In genomic region chr2:231717281-231718180, GRCh38 we compare ENCODE assay signal across 8 cellular contexts. TPM values are rescaled to one million over a fixed set of nuclear protein-coding genes. Genes with fewer than 3 reads are reported as not detected.
A peak's percentile ranks its signal among the peaks of the same experiment; 100 is the strongest.
DNase-seq lines count a peak whose midpoint lies in the region; ATAC-seq, FAIRE-seq and TF ChIP-seq lines count a peak whose summit lies in the region.

No MANE protein-coding gene starts in this region.

- POLR2A ChIA-PET in H1 (lab: Charles Lee; ENCODE audit: partially characterized antibody) = interaction anchor here (0.5 to 22.8 kb wide), 8 partner anchors 11 to 254 kb away, joined by 3 to 1080 read pairs (median 6); partner anchors contain the start of gene PTMA

- TF ChIP-seq CTCF in H1 (IDR thresholded peaks at IDR 0.05; ENCODE audit: control extremely low read depth in 1 of 3, insufficient read depth in 1 of 3, low read depth in 1 of 3, low read length in 3 of 3) = no peak
- no peak for TF ChIP-seq CTCF in gastroesophageal sphincter (IDR thresholded peaks at IDR 0.05)

- H3K4ac ChIP-seq in H1 (replicated peaks; ENCODE audit: insufficient read length, low read depth, low read length) = no peak overlapping the region

- H3K27ac Mint-ChIP-seq in activated T-helper 2 cell treated with anti-CD3 and anti-CD28 coated beads, Interferon-gamma antibody, Interleukin-2, Interleukin-4, amounts not matched to agents 10 μg/mL and 5 μg/mL and 100 μg/mL, durations not matched to agents 14 hours and 24 hours and 36 hours = no peak overlapping the region

- no peaks in the 10 kb centered on the region for H3K79me1 ChIP-seq in H1 (ENCODE audit: low read depth, low read length)

- H4K20me1 ChIP-seq in H1 (replicated peaks in 1 of 2; ENCODE audit: control insufficient read depth in 1 of 2, insufficient read depth in 2 of 2, low read length in 2 of 2) = peaks cover 0 to 2% of the 10 kb centered on the region in 2 experiments

- peaks cover 22% of the 10 kb centered on the region for H3K4me1 Mint-ChIP-seq in activated T-helper 2 cell treated with anti-CD3 and anti-CD28 coated beads, Interferon-gamma antibody, Interleukin-2, Interleukin-4, amounts not matched to agents 10 μg/mL and 5 μg/mL and 100 μg/mL, durations not matched to agents 14 hours and 24 hours and 36 hours (ENCODE audit: low read depth)

- H3K23me2 ChIP-seq in H1 (ENCODE audit: low read depth, low read length) = no peaks in the 10 kb centered on the region

- H2BK15ac ChIP-seq in H1 (ENCODE audit: low read length) = no peak overlapping the region

- H4K5ac ChIP-seq in H1 (ENCODE audit: insufficient read length, low read depth, low read length) = no peak overlapping the region

- WGBS in H1 (ENCODE audit: extremely low coverage in 1 of 2, insufficient coverage in 1 of 2, insufficient read length in 1 of 2, insufficient replicate concordance in 2 of 2, low coverage in 1 of 2, low lambda C conversion rate in 2 of 2, missing lambda C conversion rate in 1 of 2), 2 experiments = 89% methylated on average over 11 of the region's 13 CpGs; no CpG with 5 or more reads in 1 of the 2 experiments
- 79 to 82% methylated on average over 4 to 7 of the region's 13 CpGs for WGBS in gastroesophageal sphincter (ENCODE audit: low coverage in 1 of 2), 2 donors

- FAIRE-seq in H1 (lab: Jason Lieb, UNC) = no peak

- DNase-seq in NCI-H82 treated with DMSO at 0.1 percent for 48 hours (lab: John Stamatoyannopoulos, UW; ENCODE audit: unreplicated experiment) = peak; percentile 27
- DNase-seq in H1 (ENCODE audit: low read depth in 1 of 2, low spot score in 2 of 2) = peak in 1 of 2 experiments; percentile 74
- peak; percentile 20 for DNase-seq in stimulated activated CD4-positive, alpha-beta T cell treated with anti-CD3 and anti-CD28 coated beads, Interleukin-4, amount 100 ng/mL, for 1 hour
- DNase-seq in activated T-helper 2 cell treated with anti-CD3 and anti-CD28 coated beads, Interferon-gamma antibody, Interleukin-2, Interleukin-4, amounts not matched to agents 10 μg/mL and 5 μg/mL and 100 μg/mL, durations not matched to agents 14 hours and 24 hours and 36 hours (ENCODE audit: low spot score) = no peak

- H2BK20ac ChIP-seq in H1 (ENCODE audit: low read length) = no peak overlapping the region; the same call in 1 of the 2 replicates

- H3K79me2 ChIP-seq in H1 (ENCODE audit: control insufficient read depth in 1 of 2, insufficient read depth in 2 of 2, low read length in 2 of 2) = peaks cover 0 to 5% of the 10 kb centered on the region in 2 experiments; a peak in 3 of 4 replicates

- no peak overlapping the region for H3K4me3 Mint-ChIP-seq in activated T-helper 2 cell treated with anti-CD3 and anti-CD28 coated beads, Interferon-gamma antibody, Interleukin-2, Interleukin-4, amounts not matched to agents 10 μg/mL and 5 μg/mL and 100 μg/mL, durations not matched to agents 14 hours and 24 hours and 36 hours (ENCODE audit: low read depth)

- intact Hi-C loops in activated T-helper 2 cell treated with anti-CD3 and anti-CD28 coated beads, Interferon-gamma antibody, Interleukin-2, Interleukin-4, amounts not matched to agents 10 μg/mL and 5 μg/mL and 100 μg/mL, durations not matched to agents 14 hours and 24 hours and 36 hours (cut with micrococcal nuclease) = no loop called here

- H3K4me1 ChIP-seq in ES-I3 (ENCODE audit: insufficient read depth, low read length) (peaks cover 10% of the 10 kb centered on the region; the same call in 1 of the 2 replicates), H1 (replicated peaks in 1 of 4; ENCODE audit: control insufficient read depth in 3 of 4, insufficient read depth in 4 of 4, low read length in 3 of 4) (peaks cover 0 to 16% (median 11%) of the 10 kb centered on the region in 4 experiments; a peak in 6 of 7 replicates), gastroesophageal sphincter (peaks cover 0 to 31% (median 19%) of the 10 kb centered on the region in 3 donors)

- peak overlapping the region in 2 of 4 experiments; percentile 11 to 40; a peak in 2 of 8 replicates for H3K4me3 ChIP-seq in H1 (ENCODE audit: extremely low read depth in 1 of 4, insufficient read depth in 2 of 4, low read depth in 3 of 4, low read length in 4 of 4)
- H3K4me3 ChIP-seq in gastroesophageal sphincter = no peak overlapping the region

- no peak overlapping the region for H3K56ac ChIP-seq in H1 (replicated peaks; ENCODE audit: insufficient read length, low read depth, low read length)

- peak; percentile 36 for ATAC-seq in GM21619 (IDR thresholded peaks at IDR 0.05; ENCODE audit: unreplicated experiment)
- ATAC-seq in gastroesophageal sphincter = no peak
- no peak for ATAC-seq in GM18502 (IDR thresholded peaks at IDR 0.05; ENCODE audit: poor library complexity, unreplicated experiment)

- no peaks in the 10 kb centered on the region for H3K27me3 ChIP-seq in H1 (replicated peaks in 1 of 4; ENCODE audit: control insufficient read depth in 3 of 4, extremely low read depth in 1 of 4, insufficient read depth in 3 of 4, low read length in 3 of 4)
- H3K27me3 ChIP-seq in gastroesophageal sphincter = no peaks in the 10 kb centered on the region

- peaks cover 23% of the 10 kb centered on the region for H3K36me3 Mint-ChIP-seq in activated T-helper 2 cell treated with anti-CD3 and anti-CD28 coated beads, Interferon-gamma antibody, Interleukin-2, Interleukin-4, amounts not matched to agents 10 μg/mL and 5 μg/mL and 100 μg/mL, durations not matched to agents 14 hours and 24 hours and 36 hours (ENCODE audit: low read depth)

- H3K4me2 ChIP-seq in H1 (ENCODE audit: insufficient read depth in 1 of 2, low read depth in 2 of 2, low read length in 2 of 2) = peak overlapping the region; percentile 54 to 56

- H2AK5ac ChIP-seq in H1 (ENCODE audit: low read depth, low read length) = no peak overlapping the region

- TF ChIP-seq RAD21 in H1 (IDR thresholded peaks at IDR 0.05 in 1 of 2, conservative IDR thresholded peaks at IDR 0.05 in 1 of 2; ENCODE audit: low read depth in 2 of 2, low read length in 2 of 2) = no peak

- H2BK120ac ChIP-seq in H1 (replicated peaks; ENCODE audit: low read depth, low read length) = no peak overlapping the region

- TF ChIP-seq POLR2A in H1 (IDR thresholded peaks at IDR 0.05; ENCODE audit: control extremely low read depth in 1 of 2, low read depth in 2 of 2, low read length in 2 of 2) (no peak), gastroesophageal sphincter (IDR thresholded peaks at IDR 0.05) (no peak)

- CTCF ChIA-PET in H1 (lab: Charles Lee; ENCODE audit: partially characterized antibody) = interaction anchor here (0.9 to 12.1 kb wide), 11 partner anchors 8 to 154 kb away, joined by 3 to 555 read pairs (median 3); partner anchors contain the start of gene COPS7B

- H3K9me3 ChIP-seq in ES-I3 (ENCODE audit: control insufficient read depth, insufficient read depth, low read length) (no peaks in the 10 kb centered on the region), H1 (ENCODE audit: insufficient read depth in 2 of 2, low read depth in 1 of 2, low read length in 1 of 2) (no peaks in the 10 kb centered on the region), gastroesophageal sphincter (no peaks in the 10 kb centered on the region)

- peak overlapping the region; percentile 79; the same call in 1 of the 2 replicates for H4K8ac ChIP-seq in H1 (ENCODE audit: extremely low read depth, insufficient read depth, low read length)

- H3K36me3 ChIP-seq in ES-I3 (ENCODE audit: insufficient read depth, low read length) (peaks cover under 1% of the 10 kb centered on the region; the same call in 1 of the 2 replicates), H1 (ENCODE audit: control insufficient read depth in 2 of 4, insufficient read depth in 4 of 4, low read length in 3 of 4) (peaks cover under 1 to 7% (median 3%) of the 10 kb centered on the region in 4 experiments; a peak in 7 of 8 replicates), gastroesophageal sphincter (peaks cover 0 to 15% of the 10 kb centered on the region in 2 donors)

- no peak overlapping the region for H3K14ac ChIP-seq in H1 (ENCODE audit: insufficient read length)

- no peak overlapping the region for H3K18ac ChIP-seq in H1 (ENCODE audit: extremely low read depth, low read length)

- no peaks in the 10 kb centered on the region for H3K9me3 Mint-ChIP-seq in activated T-helper 2 cell treated with anti-CD3 and anti-CD28 coated beads, Interferon-gamma antibody, Interleukin-2, Interleukin-4, amounts not matched to agents 10 μg/mL and 5 μg/mL and 100 μg/mL, durations not matched to agents 14 hours and 24 hours and 36 hours

- H3K9ac ChIP-seq in ES-I3 (ENCODE audit: low read depth, low read length) = peak overlapping the region; percentile 32; the same call in 1 of the 2 replicates
- peak overlapping the region in 2 of 4 experiments; percentile 35 to 45; a peak in 3 of 7 replicates for H3K9ac ChIP-seq in H1 (replicated peaks in 1 of 4; ENCODE audit: extremely low read depth in 1 of 4, low read depth in 3 of 4, low read length in 3 of 4)

- no peaks in the 10 kb centered on the region for H3K27me3 Mint-ChIP-seq in activated T-helper 2 cell treated with anti-CD3 and anti-CD28 coated beads, Interferon-gamma antibody, Interleukin-2, Interleukin-4, amounts not matched to agents 10 μg/mL and 5 μg/mL and 100 μg/mL, durations not matched to agents 14 hours and 24 hours and 36 hours (ENCODE audit: low read depth)

- TF ChIP-seq EP300 in H1 (IDR thresholded peaks at IDR 0.05; ENCODE audit: borderline replicate concordance in 1 of 2, low read depth in 2 of 2, low read length in 2 of 2) (no peak), gastroesophageal sphincter (IDR thresholded peaks at IDR 0.05) (no peak)

- H2BK5ac ChIP-seq in H1 (ENCODE audit: low read depth, low read length) = no peak overlapping the region

- H2BK12ac ChIP-seq in H1 (ENCODE audit: low read depth, low read length) = no peak overlapping the region

- H3K23ac ChIP-seq in H1 (ENCODE audit: insufficient read length) = no peak overlapping the region

- H3K27ac ChIP-seq in H1 (ENCODE audit: low read depth, low read length) (peak overlapping the region; percentile 13), gastroesophageal sphincter (no peak overlapping the region)

- H2AFZ ChIP-seq in H1 (ENCODE audit: low read length) = no peak overlapping the region

- H4K91ac ChIP-seq in H1 (replicated peaks; ENCODE audit: insufficient read length, low read length) = no peak overlapping the region

RNA-seq across cellular contexts. Expression of gene PTMA, which starts 9.2 kb away (rescaled TPM):
- total RNA-seq in H1 (2021; fragmentation: NEBNext Ultra II Directional; extraction: Animal tissue kit (Norgen Biotek cat#: 25700)) = 2,680 and 2,823 TPM in 2 replicates
- 643 and 683 TPM in 2 replicates for polyA plus RNA-seq in H1 (2011; rRNA removed)
- 2,462 TPM for polyA plus RNA-seq in H1 (2011; cell fraction: cytosol; rRNA removed)
- 898 TPM for polyA plus RNA-seq in H1 (2011; cell fraction: nucleus; rRNA removed)
- polyA plus RNA-seq in H1 (2012, experiment 1 of 2) = 2,061 to 2,998 TPM (median 2,419 TPM) in 4 replicates
- polyA plus RNA-seq in H1 (2012, experiment 2 of 2) = 1,442 TPM
- 4,157 TPM for polyA plus RNA-seq in H1 (2013, experiment 1 of 2)
- 3,985 TPM for polyA plus RNA-seq in H1 (2013, experiment 2 of 2)
- 94.7 and 121 TPM in 2 replicates for polyA minus RNA-seq in H1 (2011; rRNA and poly(A)+ RNA removed)
- 755 TPM for polyA minus RNA-seq in H1 (2011; cell fraction: cytosol; rRNA and poly(A)+ RNA removed)
- 623 TPM for polyA minus RNA-seq in H1 (2011; cell fraction: nucleus; rRNA and poly(A)+ RNA removed)
- 2,151 and 2,259 TPM in 2 replicates for total RNA-seq in activated T-helper 2 cell treated with anti-CD3 and anti-CD28 coated beads, Interferon-gamma antibody, Interleukin-2, Interleukin-4, amounts not matched to agents 10 μg/mL and 5 μg/mL and 100 μg/mL, durations not matched to agents 14 hours and 24 hours and 36 hours
- total RNA-seq in gastroesophageal sphincter = 100 to 1,000 TPM; 683 to 866 (median 805) TPM
